8 cellular contexts compared by ENCODE assay signal in genomic region chr12:131896811-131897270, GRCh38. TPM values are rescaled to one million over a fixed set of nuclear protein-coding genes. Genes with fewer than 3 reads are reported as not detected.
DNase-seq lines count a peak whose midpoint lies in the region; ATAC-seq, FAIRE-seq and TF ChIP-seq lines count a peak whose summit lies in the region.

No MANE protein-coding gene starts in this region.

- H3K9me3 ChIP-seq in Caco-2: no peaks in the 10 kb centered on the region
- H3K9me3 ChIP-seq in SJCRH30 (replicated peaks): no peaks in the 10 kb centered on the region
- H3K9me3 ChIP-seq in pancreas: no peaks in the 10 kb centered on the region
- H3K9me3 ChIP-seq in A673 (ENCODE audit: low read depth, low read length, poor library complexity, severe bottlenecking): no peaks in the 10 kb centered on the region

- H3K4me3 ChIP-seq in Caco-2 (ENCODE audit: low read depth, low read length) (peak overlapping the region; percentile 75), SJCRH30 (peak overlapping the region; percentile 77; the same call in 1 of the 2 replicates), fibroblast of the aortic adventitia (ENCODE audit: low read depth, low read length) (peak overlapping the region; percentile 39), pancreas (peak overlapping the region; percentile 9 to 57 (median 38)), A673 (ENCODE audit: low read depth, low read length, poor library complexity, severe bottlenecking) (no peak overlapping the region)

- 21 to 24% methylated on average over 14 of the region's 14 CpGs for WGBS in pancreas, 2 donors

- POLR2A ChIA-PET in Caco-2 (lab: Charles Lee) (no interaction called here), A673 (lab: Charles Lee; ENCODE audit: low non-redundant PET) (no interaction called here)

- BruUV-seq in Caco-2 (replicated peaks; lab: Mats Ljungman, UMichigan): no TSS peak
- no TSS peak for BruUV-seq in A673 (replicated peaks; lab: Mats Ljungman, UMichigan)

- FAIRE-seq in pancreas (lab: Jason Lieb, UNC): no peak

- peaks cover 7% of the 10 kb centered on the region for H3K4me1 Mint-ChIP-seq in Caco-2 (ENCODE audit: low read depth, unreplicated experiment)

- peaks cover 30% of the 10 kb centered on the region for H3K36me3 Mint-ChIP-seq in Caco-2 (ENCODE audit: insufficient read depth, unreplicated experiment)

- H3K4me1 ChIP-seq in Caco-2 (peaks cover 5% of the 10 kb centered on the region; the same call in 1 of the 2 replicates), SJCRH30 (no peaks in the 10 kb centered on the region; the same call in 1 of the 2 replicates), pancreas (peaks cover 5 to 19% (median 7%) of the 10 kb centered on the region in 3 donors), A673 (ENCODE audit: insufficient read depth, low read length, poor library complexity, severe bottlenecking) (peaks cover 12% of the 10 kb centered on the region)

- H3K27ac ChIP-seq in SJCRH30 (peak overlapping the region; percentile 71), pancreas (peak overlapping the region; percentile 97 to 100 (median 99)), A673 (ENCODE audit: low read depth, low read length, poor library complexity, severe bottlenecking) (no peak overlapping the region)

- H3K27me3 Mint-ChIP-seq in Caco-2 (ENCODE audit: insufficient read depth, unreplicated experiment): no peaks in the 10 kb centered on the region

- TF ChIP-seq CTCF in Caco-2 (IDR thresholded peaks at IDR 0.05; ENCODE audit: insufficient read depth in 1 of 2, low read depth in 1 of 2, low read length in 1 of 2, severe bottlenecking in 1 of 2, unreplicated experiment in 1 of 2): no peak
- no peak for TF ChIP-seq CTCF in fibroblast of the aortic adventitia (IDR thresholded peaks at IDR 0.05; ENCODE audit: insufficient read depth, low read length)
- no peak for TF ChIP-seq CTCF in pancreas (IDR thresholded peaks at IDR 0.05)
- TF ChIP-seq CTCF in A673 (conservative IDR thresholded peaks at IDR 0.05; ENCODE audit: low read depth, low read length): no peak

- H3K27me3 ChIP-seq in Caco-2 (replicated peaks; ENCODE audit: control insufficient read depth, insufficient read depth, low read length) (no peaks in the 10 kb centered on the region), SJCRH30 (no peaks in the 10 kb centered on the region), pancreas (no peaks in the 10 kb centered on the region), A673 (replicated peaks; ENCODE audit: insufficient read depth, low read depth, low read length, poor library complexity) (no peaks in the 10 kb centered on the region)

- H3K4me3 Mint-ChIP-seq in Caco-2 (ENCODE audit: unreplicated experiment): peak overlapping the region; percentile 83

- no peak for DNase-seq in Caco-2
- peak; percentile 47 to 55 for DNase-seq in SJCRH30
- no peak for DNase-seq in fibroblast of the aortic adventitia (ENCODE audit: low read depth)
- no peak for DNase-seq in pancreas
- DNase-seq in effector CD4-positive, alpha-beta T cell: no peak
- no peak for DNase-seq in A673 (ENCODE audit: low spot score)
- no peak for DNase-seq in activated CD4-positive, alpha-beta T cell treated with anti-CD3 and anti-CD28 coated beads for 48 hours

- intact Hi-C loops in Caco-2 (cut with micrococcal nuclease; ENCODE audit: unreplicated experiment) (loop anchor here (1.0 to 5.0 kb wide), 3 partner anchors 32 to 60 kb away; partner anchors contain the start of gene PUS1), pancreas (cut with DNase I) (no loop called here), A673 (cut with micrococcal nuclease; ENCODE audit: unreplicated experiment) (no loop called here)

- CTCF ChIA-PET in Caco-2 (lab: Charles Lee): no interaction called here
- CTCF ChIA-PET in A673 (lab: Charles Lee): no interaction called here

- no peaks in the 10 kb centered on the region for H3K9me3 Mint-ChIP-seq in Caco-2 (ENCODE audit: unreplicated experiment)

- H3K27ac Mint-ChIP-seq in Caco-2 (ENCODE audit: unreplicated experiment): no peak overlapping the region

- ATAC-seq in pancreas: peak; percentile 9 to 71 (median 20)
- ATAC-seq in GM18858 (IDR thresholded peaks at IDR 0.05; ENCODE audit: unreplicated experiment): no peak

- H3K36me3 ChIP-seq in Caco-2 (ENCODE audit: control insufficient read depth, insufficient read depth, low read length): no peaks in the 10 kb centered on the region; the same call in 1 of the 2 replicates
- no peaks in the 10 kb centered on the region for H3K36me3 ChIP-seq in SJCRH30
- H3K36me3 ChIP-seq in pancreas: no peaks in the 10 kb centered on the region
- H3K36me3 ChIP-seq in A673 (ENCODE audit: insufficient read depth, low read length, poor library complexity, severe bottlenecking): peaks cover 4% of the 10 kb centered on the region

RNA-seq across cellular contexts. Expression of gene ULK1, which starts 2.4 kb away (rescaled TPM):
- 61.1 and 63.8 TPM in 2 replicates for total RNA-seq in Caco-2 (2022)
- 7.2 and 7.6 TPM in 2 replicates for total RNA-seq in SJCRH30 (2014; rRNA removed; shearing (Covaris generic))
- 9.1 and 21.2 TPM in 2 replicates for total RNA-seq in fibroblast of the aortic adventitia (ENCODE audit: low replicate concordance)
- 10 to 100 TPM; 23.3 to 71.7 (median 43.1) TPM for total RNA-seq in pancreas
- 100 to 1,000 TPM in 1 of 2 donors, 10 to 100 TPM in 1; 74.4 to 106 TPM for polyA plus RNA-seq in pancreas
- total RNA-seq in A673 (2021): 56.1 and 57.3 TPM in 2 replicates

RNA-seq across cellular contexts. Expression of gene PUS1, which starts 32.2 kb away (rescaled TPM):
- 65.6 and 71.9 TPM in 2 replicates for total RNA-seq in Caco-2 (2022)
- 16.0 and 17.1 TPM in 2 replicates for total RNA-seq in SJCRH30 (2014; rRNA removed; shearing (Covaris generic))
- 4.3 and 9.3 TPM in 2 replicates for total RNA-seq in fibroblast of the aortic adventitia (ENCODE audit: low replicate concordance)
- 10 to 100 TPM in 4 of 6 donors, 1 to 10 TPM in 2; 7.6 to 16.5 (median 13.2) TPM for total RNA-seq in pancreas
- polyA plus RNA-seq in pancreas: 10 to 100 TPM; 31.7 to 35.4 TPM
- total RNA-seq in A673 (2021): 83.3 and 103 TPM in 2 replicates

RNA-seq across cellular contexts. Expression of gene EP400, which starts 52.9 kb away (rescaled TPM):
- total RNA-seq in Caco-2 (2022) (60.5 and 63.0 TPM in 2 replicates), fibroblast of the aortic adventitia (ENCODE audit: low replicate concordance) (11.4 and 14.7 TPM in 2 replicates), pancreas (10 to 100 TPM; 16.1 to 24.3 (median 16.7) TPM), A673 (2021) (80.1 and 91.4 TPM in 2 replicates)
- total RNA-seq in SJCRH30 (2014; rRNA removed; shearing (Covaris generic)): 15.0 and 17.0 TPM in 2 replicates
- 10 to 100 TPM; 15.9 to 22.8 TPM for polyA plus RNA-seq in pancreas

Comparison
In these comparisons a context has a peak if more than half of its experiments do, and no peak if none do; other contexts are left out.
1. DNase-seq: peak in SJCRH30 (2 of 2); none in Caco-2 (0 of 2), fibroblast of the aortic adventitia (single experiment), pancreas (0 of 6), effector CD4-positive, alpha-beta T cell (single experiment), A673 (single experiment) and activated CD4-positive, alpha-beta T cell treated with anti-CD3 and anti-CD28 coated beads for 48 hours (single experiment).